34 cellular contexts compared by ENCODE assay signal in genomic region chr1:197933016-197933415, GRCh38. TPM values are rescaled to one million over a fixed set of nuclear protein-coding genes. Genes with fewer than 3 reads are reported as not detected.
"Had no signal": no experiment of that assay in that cellular context is flagged by ENCODE, and none has a peak within 500 bp of the region (broad histone marks: within the 10 kb centered on the region; RNA-seq: fewer than 3 reads in every experiment).

No MANE protein-coding gene starts in this region.

- H3K36me3 Mint-ChIP-seq: memory B cell; naive B cell; stimulated activated memory B cell treated with anti-CD40 and anti-IgM and Interleukin-4, amounts not matched to agents 10 μg/mL and 1 μg/mL and 100 μg/mL, for 72 hours; type B pancreatic cell had no signal

- H3K4me3 Mint-ChIP-seq: dendritic cell treated with granulocyte-macrophage colony-stimulating factor and Interleukin-4, amounts not matched to agents 40 ng/mL and 50 ng/mL, for 4 days; memory B cell; naive B cell; nephron; stimulated activated memory B cell treated with anti-CD40 and anti-IgM and Interleukin-4, amounts not matched to agents 10 μg/mL and 1 μg/mL and 100 μg/mL, for 72 hours; type B pancreatic cell had no signal

- H3K36me3 ChIP-seq: colonic mucosa, esophagus muscularis mucosa, heart right ventricle, left ventricle myocardium inferior, lower lobe of right lung, prostate gland, right atrium auricular region, spleen, tibial artery had no signal

- H3K27me3 ChIP-seq: testis had no signal

- DNase-seq: colonic mucosa; effector memory CD4-positive, alpha-beta T cell; foreskin keratinocyte; glutamatergic neuron; heart right ventricle; hippocampal formation; kidney glomerular epithelial cell; left colon; left ventricle myocardium inferior; lower lobe of right lung; naive B cell; nucleus accumbens; spleen; stimulated activated CD4-positive, alpha-beta T cell treated with anti-CD3 and anti-CD28 coated beads, Interleukin-4, amount 100 ng/mL, for 4 hours; stimulated activated naive CD8-positive, alpha-beta T cell treated with anti-CD3 and anti-CD28 coated beads, Interleukin-15, Interleukin-2, amounts not matched to agents 100 U/mL and 50 U/mL, for 24 hours; substantia nigra; testis; tibial artery had no signal

- H3K9me3 ChIP-seq: colonic mucosa, esophagus muscularis mucosa, heart right ventricle, left ventricle myocardium inferior, lower lobe of right lung, prostate gland, right atrium auricular region, spleen, testis, tibial artery had no signal

- H3K4me1 Mint-ChIP-seq: nephron had no signal

- H3K4me3 ChIP-seq: colonic mucosa, esophagus muscularis mucosa, heart right ventricle, left ventricle myocardium inferior, lower lobe of right lung, prostate gland, right atrium auricular region, spleen, testis, tibial artery had no signal

- H3K4me1 ChIP-seq: colonic mucosa, esophagus muscularis mucosa, foreskin keratinocyte, left ventricle myocardium inferior, lower lobe of right lung, prostate gland, right atrium auricular region, testis, tibial artery had no signal

- H3K27ac Mint-ChIP-seq: dendritic cell treated with granulocyte-macrophage colony-stimulating factor and Interleukin-4, amounts not matched to agents 40 ng/mL and 50 ng/mL, for 4 days; memory B cell; naive B cell; nephron; stimulated activated memory B cell treated with anti-CD40 and anti-IgM and Interleukin-4, amounts not matched to agents 10 μg/mL and 1 μg/mL and 100 μg/mL, for 72 hours; type B pancreatic cell had no signal

- H3K9me3 Mint-ChIP-seq: dendritic cell treated with granulocyte-macrophage colony-stimulating factor and Interleukin-4, amounts not matched to agents 40 ng/mL and 50 ng/mL, for 4 days; memory B cell; naive B cell; nephron; stimulated activated memory B cell treated with anti-CD40 and anti-IgM and Interleukin-4, amounts not matched to agents 10 μg/mL and 1 μg/mL and 100 μg/mL, for 72 hours; type B pancreatic cell had no signal

- FAIRE-seq: endothelial cell of umbilical vein had no signal

- H3K27ac ChIP-seq: colonic mucosa, esophagus muscularis mucosa, foreskin keratinocyte, heart right ventricle, left ventricle myocardium inferior, lower lobe of right lung, prostate gland, right atrium auricular region, spleen, testis, tibial artery had no signal

- ATAC-seq: foreskin keratinocyte; heart right ventricle; left colon; lower lobe of right lung; sciatic nerve; stimulated activated memory B cell treated with anti-CD40 and anti-IgM and Interleukin-4, amounts not matched to agents 10 μg/mL and 1 μg/mL and 100 μg/mL, for 72 hours; stimulated activated naive CD8-positive, alpha-beta T cell treated with anti-CD3 and anti-CD28 coated beads, Interleukin-15, Interleukin-2, amounts not matched to agents 100 U/mL and 50 U/mL, for 24 hours had no signal

RNA-seq across cellular contexts. Expression of gene LHX9, which starts 15.8 kb away (rescaled TPM):
- total RNA-seq: endothelial cell of umbilical vein, epithelial cell of proximal tubule, esophagus muscularis mucosa, fibroblast of lung, foreskin keratinocyte, left ventricle myocardium inferior, mononuclear cell, osteocyte, spleen had no signal
- polyA plus RNA-seq: endothelial cell of umbilical vein, fibroblast of lung, foreskin keratinocyte, spleen, urinary bladder had no signal

RNA-seq across cellular contexts. Expression of gene C1orf53, which starts 30.6 kb away (rescaled TPM):
- total RNA-seq: mononuclear cell, skeletal muscle tissue had no signal
